ENCODE assay signal across 15 cellular contexts in the genomic region with DNA sequence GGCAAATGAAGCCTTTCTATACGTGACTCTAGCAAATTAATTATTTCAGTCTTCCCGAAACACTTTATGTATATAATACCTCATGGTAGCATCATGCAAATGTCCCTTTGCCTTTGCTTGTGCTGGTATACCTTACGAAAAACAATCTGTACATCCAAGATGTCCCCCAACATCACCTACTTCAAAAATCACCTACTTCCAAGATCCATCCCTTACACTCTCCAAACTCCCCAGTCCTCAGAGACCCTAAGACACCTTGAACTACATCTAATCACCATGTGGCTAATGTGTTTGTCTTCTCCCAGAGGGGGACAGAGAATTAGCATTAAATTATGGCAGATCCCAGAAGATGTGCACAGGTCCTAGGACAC. TPM values are rescaled to one million over a fixed set of nuclear protein-coding genes. Genes with fewer than 3 reads are reported as not detected.
DNase-seq lines count a peak whose midpoint lies in the region; FAIRE-seq and TF ChIP-seq lines count a peak whose summit lies in the region.
"Had no signal": no experiment of that assay in that cellular context is flagged by ENCODE, and none has a peak within 500 bp of the region (broad histone marks: within the 10 kb centered on the region; RNA-seq: fewer than 3 reads in every experiment).

No MANE protein-coding gene starts in this region.

- no peak for DNase-seq in activated naive CD4-positive, alpha-beta T cell treated with anti-CD3 and anti-CD28 coated beads, Interleukin-2, amount 10 ng/mL, durations not matched to agents 7 days and 5 days
- no peak for DNase-seq in activated naive CD4-positive, alpha-beta T cell treated with Interleukin-2 at 50 U/mL for 16 hours
- DNase-seq in activated naive CD8-positive, alpha-beta T cell treated with anti-CD3 and anti-CD28 coated beads for 36 hours: no peak
- DNase-seq in HPDE6-E6E7 (ENCODE audit: extremely low spot score): no peak
- DNase-seq in GM19239 (ENCODE audit: insufficient read length, low spot score): no peak
- DNase-seq in 8988T: no peak
- DNase-seq: gastrocnemius medialis had no signal

- H3K4me3 Mint-ChIP-seq in activated naive CD4-positive, alpha-beta T cell treated with anti-CD3 and anti-CD28 coated beads, Interleukin-2, amount 10 ng/mL, durations not matched to agents 7 days and 5 days: peak overlapping the region; percentile 60
- peak overlapping the region; percentile 61 for H3K4me3 Mint-ChIP-seq in activated naive CD8-positive, alpha-beta T cell treated with anti-CD3 and anti-CD28 coated beads for 36 hours

- H3K27me3 ChIP-seq in KMS-11 (ENCODE audit: insufficient read depth, low read depth): no peaks in the 10 kb centered on the region
- no peaks in the 10 kb centered on the region for H3K27me3 ChIP-seq in parathyroid adenoma (ENCODE audit: control insufficient read depth, insufficient read depth, low read length)
- H3K27me3 ChIP-seq: adrenal gland, gastrocnemius medialis had no signal

- no peaks in the 10 kb centered on the region for H3K9me3 ChIP-seq in parathyroid adenoma (ENCODE audit: control insufficient read depth, low read length)
- H3K9me3 ChIP-seq: adrenal gland, gastrocnemius medialis had no signal

- H2AFZ ChIP-seq in KMS-11 (ENCODE audit: low read depth) (peak overlapping the region; percentile 75), parathyroid adenoma (no peak overlapping the region)

- CTCF ChIA-PET in activated naive CD4-positive, alpha-beta T cell treated with anti-CD3 and anti-CD28 coated beads, Interleukin-2, amount 10 ng/mL, durations not matched to agents 7 days and 5 days (lab: Charles Lee): interaction anchor here (0.8 to 3.5 kb wide), 10 partner anchors 12 to 493 kb away, joined by 3 to 129 read pairs (median 30); no protein-coding TSS in a partner anchor

- no peak for FAIRE-seq in GM19239 (lab: Jason Lieb, UNC)
- FAIRE-seq: small intestine had no signal

- H3K27ac Mint-ChIP-seq in activated naive CD4-positive, alpha-beta T cell treated with anti-CD3 and anti-CD28 coated beads, Interleukin-2, amount 10 ng/mL, durations not matched to agents 7 days and 5 days: peak overlapping the region; percentile 85
- H3K27ac Mint-ChIP-seq in activated naive CD8-positive, alpha-beta T cell treated with anti-CD3 and anti-CD28 coated beads for 36 hours: peak overlapping the region; percentile 81

- no peaks in the 10 kb centered on the region for H3K9me3 Mint-ChIP-seq in activated naive CD4-positive, alpha-beta T cell treated with anti-CD3 and anti-CD28 coated beads, Interleukin-2, amount 10 ng/mL, durations not matched to agents 7 days and 5 days
- peaks cover 2% of the 10 kb centered on the region for H3K9me3 Mint-ChIP-seq in activated naive CD8-positive, alpha-beta T cell treated with anti-CD3 and anti-CD28 coated beads for 36 hours

- no peaks in the 10 kb centered on the region for H4K20me1 ChIP-seq in KMS-11 (ENCODE audit: insufficient read depth)

- H3K27me3 Mint-ChIP-seq in activated naive CD4-positive, alpha-beta T cell treated with anti-CD3 and anti-CD28 coated beads, Interleukin-2, amount 10 ng/mL, durations not matched to agents 7 days and 5 days: peaks cover 7% of the 10 kb centered on the region
- H3K27me3 Mint-ChIP-seq in activated naive CD8-positive, alpha-beta T cell treated with anti-CD3 and anti-CD28 coated beads for 36 hours: peaks cover 5% of the 10 kb centered on the region

- no peaks in the 10 kb centered on the region for H3K36me3 Mint-ChIP-seq in activated naive CD4-positive, alpha-beta T cell treated with anti-CD3 and anti-CD28 coated beads, Interleukin-2, amount 10 ng/mL, durations not matched to agents 7 days and 5 days
- no peaks in the 10 kb centered on the region for H3K36me3 Mint-ChIP-seq in activated naive CD8-positive, alpha-beta T cell treated with anti-CD3 and anti-CD28 coated beads for 36 hours

- H3K79me2 ChIP-seq in KMS-11 (ENCODE audit: insufficient read depth, low read depth) (no peaks in the 10 kb centered on the region), parathyroid adenoma (no peaks in the 10 kb centered on the region)

- H3K4me2 ChIP-seq in KMS-11 (peak overlapping the region; percentile 98), parathyroid adenoma (ENCODE audit: low read length) (no peak overlapping the region)

- TF ChIP-seq CTCF in KMS-11 (conservative IDR thresholded peaks at IDR 0.05; ENCODE audit: low read depth, low read length) (peak; percentile 89), parathyroid adenoma (IDR thresholded peaks at IDR 0.05) (peak; percentile 1)

- H3K9ac ChIP-seq in KMS-11 (no peak overlapping the region), parathyroid adenoma (no peak overlapping the region)

- H3K4me3 ChIP-seq in KMS-11 (IDR thresholded peaks at IDR 0.05; ENCODE audit: insufficient read depth, low read depth, low read length): peak overlapping the region; percentile 93
- H3K4me3 ChIP-seq in parathyroid adenoma (ENCODE audit: low read depth, low read length): no peak overlapping the region
- H3K4me3 ChIP-seq: adrenal gland had no signal

- H3K36me3 ChIP-seq in KMS-11 (ENCODE audit: insufficient read depth) (no peaks in the 10 kb centered on the region; the same call in 1 of the 2 replicates), parathyroid adenoma (ENCODE audit: control insufficient read depth, insufficient read depth, low read length) (no peaks in the 10 kb centered on the region)
- H3K36me3 ChIP-seq: adrenal gland, gastrocnemius medialis had no signal

- H3K4me1 ChIP-seq in KMS-11 (ENCODE audit: low read depth, poor library complexity, severe bottlenecking): peaks cover 47% of the 10 kb centered on the region
- no peaks in the 10 kb centered on the region for H3K4me1 ChIP-seq in parathyroid adenoma
- H3K4me1 ChIP-seq: gastrocnemius medialis had no signal

- peaks cover 32% of the 10 kb centered on the region for H3K4me1 Mint-ChIP-seq in activated naive CD4-positive, alpha-beta T cell treated with anti-CD3 and anti-CD28 coated beads, Interleukin-2, amount 10 ng/mL, durations not matched to agents 7 days and 5 days
- H3K4me1 Mint-ChIP-seq in activated naive CD8-positive, alpha-beta T cell treated with anti-CD3 and anti-CD28 coated beads for 36 hours: peaks cover 30% of the 10 kb centered on the region

- H3K27ac ChIP-seq in KMS-11 (peak overlapping the region; percentile 2; the same call in 1 of the 2 replicates), parathyroid adenoma (no peak overlapping the region)
- H3K27ac ChIP-seq: adrenal gland had no signal

RNA-seq across cellular contexts. Expression of a gene that starts 46.5 kb away (rescaled TPM):
- total RNA-seq in activated naive CD8-positive, alpha-beta T cell treated with anti-CD3 and anti-CD28 coated beads for 36 hours: not detected
- total RNA-seq: adrenal gland, gastrocnemius medialis, M059J, mesenteric fat pad, occipital lobe, subcutaneous adipose tissue had no signal

RNA-seq across cellular contexts. Expression of a gene that starts 50.1 kb away (rescaled TPM):
- not detected for total RNA-seq in activated naive CD8-positive, alpha-beta T cell treated with anti-CD3 and anti-CD28 coated beads for 36 hours
- total RNA-seq: adrenal gland, gastrocnemius medialis, M059J, mesenteric fat pad, occipital lobe, subcutaneous adipose tissue had no signal

RNA-seq across cellular contexts. Expression of a gene that starts 53.8 kb away (rescaled TPM):
- total RNA-seq in activated naive CD8-positive, alpha-beta T cell treated with anti-CD3 and anti-CD28 coated beads for 36 hours: not detected
- total RNA-seq: adrenal gland, gastrocnemius medialis, M059J, mesenteric fat pad, occipital lobe, subcutaneous adipose tissue had no signal
